29 cellular contexts compared by ENCODE assay signal in genomic region chr5:34016750-34017149, GRCh38. TPM values are rescaled to one million over a fixed set of nuclear protein-coding genes. Genes with fewer than 3 reads are reported as not detected.
"Had no signal": no experiment of that assay in that cellular context is flagged by ENCODE, and none has a peak within 500 bp of the region (broad histone marks: within the 10 kb centered on the region; RNA-seq: fewer than 3 reads in every experiment).

No MANE protein-coding gene starts in this region.

- H3K4me1 Mint-ChIP-seq: mesothelial cell of epicardium; naive B cell; stimulated activated memory B cell treated with anti-CD40 and anti-IgM and Interleukin-4, amounts not matched to agents 10 μg/mL and 1 μg/mL and 100 μg/mL, for 72 hours had no signal

- H3K27me3 ChIP-seq: dorsolateral prefrontal cortex, left lung, spleen, tibial nerve, upper lobe of left lung had no signal

- H3K4me3 ChIP-seq: dorsolateral prefrontal cortex, left lung, mucosa of descending colon, psoas muscle, skin epidermis, spleen, thoracic aorta, tibial nerve, upper lobe of left lung had no signal

- H3K27ac ChIP-seq: dorsolateral prefrontal cortex, left lung, psoas muscle, skin epidermis, spleen, thoracic aorta, tibial nerve, upper lobe of left lung had no signal

- H3K9me3 ChIP-seq: left lung, mucosa of descending colon, psoas muscle, spleen, thoracic aorta, tibial nerve, upper lobe of left lung had no signal

- H3K36me3 Mint-ChIP-seq: natural killer cell treated with Interleukin-12 subunit alpha and Interleukin-12 subunit beta and Interleukin-15 and Interleukin-18, amount 100 ng/mL, for 72 hours had no signal

- H3K4me1 ChIP-seq: left lung, psoas muscle, upper lobe of left lung had no signal

- DNase-seq: dorsolateral prefrontal cortex; effector CD4-positive, alpha-beta T cell; head of caudate nucleus; kidney; left lung; mesenchymal stem cell; mucosa of descending colon; naive B cell; nucleus accumbens; psoas muscle; right cardiac atrium; spleen; stimulated activated CD4-positive, alpha-beta T cell treated with anti-CD3 and anti-CD28 coated beads, Interleukin-4, amount 100 ng/mL, for 4 hours; upper lobe of left lung had no signal

- H3K27ac Mint-ChIP-seq: mesothelial cell of epicardium; naive B cell; natural killer cell treated with Interleukin-12 subunit alpha and Interleukin-12 subunit beta and Interleukin-15 and Interleukin-18, amount 100 ng/mL, for 72 hours; stimulated activated memory B cell treated with anti-CD40 and anti-IgM and Interleukin-4, amounts not matched to agents 10 μg/mL and 1 μg/mL and 100 μg/mL, for 72 hours; stimulated activated naive CD8-positive, alpha-beta T cell treated with anti-CD3 and anti-CD28 coated beads, Interleukin-15, Interleukin-2, amounts not matched to agents 100 ng/mL and 50 ng/mL, for 24 hours had no signal

- H3K36me3 ChIP-seq: thoracic aorta, upper lobe of left lung had no signal

- ATAC-seq: left lung; mucosa of descending colon; natural killer cell treated with Interleukin-12 subunit alpha and Interleukin-12 subunit beta and Interleukin-15 and Interleukin-18, amount 100 ng/mL, for 72 hours; psoas muscle; right cardiac atrium; stimulated activated memory B cell treated with anti-CD40 and anti-IgM and Interleukin-4, amounts not matched to agents 10 μg/mL and 1 μg/mL and 100 μg/mL, for 72 hours had no signal

- H3K4me3 Mint-ChIP-seq: mesothelial cell of epicardium; naive B cell; natural killer cell treated with Interleukin-12 subunit alpha and Interleukin-12 subunit beta and Interleukin-15 and Interleukin-18, amount 100 ng/mL, for 72 hours; stimulated activated memory B cell treated with anti-CD40 and anti-IgM and Interleukin-4, amounts not matched to agents 10 μg/mL and 1 μg/mL and 100 μg/mL, for 72 hours; stimulated activated naive CD8-positive, alpha-beta T cell treated with anti-CD3 and anti-CD28 coated beads, Interleukin-15, Interleukin-2, amounts not matched to agents 100 ng/mL and 50 ng/mL, for 24 hours had no signal

- H3K9me3 Mint-ChIP-seq: stimulated activated naive CD8-positive, alpha-beta T cell treated with anti-CD3 and anti-CD28 coated beads, Interleukin-15, Interleukin-2, amounts not matched to agents 100 ng/mL and 50 ng/mL, for 24 hours had no signal

- H3K27me3 Mint-ChIP-seq: naive B cell; natural killer cell treated with Interleukin-12 subunit alpha and Interleukin-12 subunit beta and Interleukin-15 and Interleukin-18, amount 100 ng/mL, for 72 hours; stimulated activated memory B cell treated with anti-CD40 and anti-IgM and Interleukin-4, amounts not matched to agents 10 μg/mL and 1 μg/mL and 100 μg/mL, for 72 hours; stimulated activated naive CD8-positive, alpha-beta T cell treated with anti-CD3 and anti-CD28 coated beads, Interleukin-15, Interleukin-2, amounts not matched to agents 100 ng/mL and 50 ng/mL, for 24 hours had no signal

- FAIRE-seq: colon, frontal cortex, kidney, urothelium cell line had no signal

RNA-seq across cellular contexts. Expression of gene SLC45A2, which starts 32.3 kb away (rescaled TPM):
- total RNA-seq: fibroblast of villous mesenchyme, glomerular endothelial cell, left lung, osteocyte, renal cortical epithelial cell, thoracic aorta, tibial nerve had no signal
- polyA plus RNA-seq: esophagus had no signal
